8 cellular contexts compared by ENCODE assay signal in genomic region chr11:45803981-45804805, GRCh38. TPM values are rescaled to one million over a fixed set of nuclear protein-coding genes. Genes with fewer than 3 reads are reported as not detected.
A peak's percentile ranks its signal among the peaks of the same experiment; 100 is the strongest.
DNase-seq lines count a peak whose midpoint lies in the region; ATAC-seq lines count a peak whose summit lies in the region.

No MANE protein-coding gene starts in this region.

- peaks cover 21% of the 10 kb centered on the region for H3K4me1 ChIP-seq in mesenchymal stem cell (ENCODE audit: control insufficient read depth, insufficient read depth, low read depth, low read length)

- H2BK15ac ChIP-seq in mesenchymal stem cell (ENCODE audit: low read depth, poor library complexity, severe bottlenecking), result peak overlapping the region; percentile 54

- H3K9me3 Mint-ChIP-seq in effector memory CD8-positive, alpha-beta T cell, result no peaks in the 10 kb centered on the region

- no peaks in the 10 kb centered on the region for H3K9me3 ChIP-seq in mesenchymal stem cell (ENCODE audit: control insufficient read depth, low read length)

- H3K4ac ChIP-seq in mesenchymal stem cell (ENCODE audit: low read depth in 1 of 2, low read length in 2 of 2), result peak overlapping the region; percentile 29 to 94

- peak overlapping the region; percentile 91 to 97 for H3K4me3 Mint-ChIP-seq in effector memory CD8-positive, alpha-beta T cell

- H3K9ac ChIP-seq in mesenchymal stem cell (ENCODE audit: low read length), result peak overlapping the region; percentile 97

- peak overlapping the region; percentile 93 for H3K4me2 ChIP-seq in mesenchymal stem cell (ENCODE audit: low read length, poor library complexity, severe bottlenecking)

- peak overlapping the region in 1 of 2 experiments; percentile 94 for H3K23ac ChIP-seq in mesenchymal stem cell (ENCODE audit: low read length in 2 of 2)

- H2BK5ac ChIP-seq in mesenchymal stem cell (ENCODE audit: low read depth, low read length, poor library complexity, severe bottlenecking), result no peak overlapping the region

- H3K79me1 ChIP-seq in mesenchymal stem cell (replicated peaks; ENCODE audit: low read length, poor library complexity, severe bottlenecking), result peaks cover 10% of the 10 kb centered on the region

- peak overlapping the region; percentile 69 to 97 for H3K4me3 ChIP-seq in mesenchymal stem cell (ENCODE audit: insufficient read depth in 1 of 2, low read depth in 1 of 2, low read length in 2 of 2)

- DNase-seq in G401 (ENCODE audit: low spot score), result peak; percentile 32
- DNase-seq in NCI-H345 treated with DMSO at 0.1 percent for 48 hours (lab: John Stamatoyannopoulos, UW; ENCODE audit: unreplicated experiment), result peak; percentile 72
- DNase-seq in activated CD8-positive, alpha-beta memory T cell treated with anti-CD3 and anti-CD28 coated beads for 4 hours (ENCODE audit: low read depth in 2 of 2), result peak; percentile 30 to 31
- DNase-seq in effector memory CD8-positive, alpha-beta T cell, result peak; percentile 30 to 46 (median 44)
- DNase-seq in mesenchymal stem cell, result peak; percentile 81
- DNase-seq in stimulated activated CD4-positive, alpha-beta T cell treated with anti-CD3 and anti-CD28 coated beads, TNF-alpha, amount 100 ng/mL, for 48 hours (ENCODE audit: low read depth in 3 of 3), result peak; percentile 32 to 55 (median 44)

- peak; percentile 24 for ATAC-seq in HG02678 (IDR thresholded peaks at IDR 0.05; ENCODE audit: unreplicated experiment)
- peak; percentile 41 for ATAC-seq in effector memory CD8-positive, alpha-beta T cell (replicated peaks)
- ATAC-seq in HG03196 (IDR thresholded peaks at IDR 0.05; ENCODE audit: unreplicated experiment), result no peak

- no peak overlapping the region for H2AK5ac ChIP-seq in mesenchymal stem cell (ENCODE audit: low read length, severe bottlenecking)

- peaks cover 11% of the 10 kb centered on the region for H3K36me3 Mint-ChIP-seq in effector memory CD8-positive, alpha-beta T cell (ENCODE audit: insufficient read depth)

- peak overlapping the region; percentile 75 for H2AFZ ChIP-seq in mesenchymal stem cell (ENCODE audit: low read depth, low read length)

- H3K27me3 Mint-ChIP-seq in effector memory CD8-positive, alpha-beta T cell, result no peaks in the 10 kb centered on the region

- peak overlapping the region; percentile 65 to 96 for H3K18ac ChIP-seq in mesenchymal stem cell (ENCODE audit: low read depth in 1 of 2, low read length in 2 of 2)

- peak overlapping the region; percentile 85 for H4K91ac ChIP-seq in mesenchymal stem cell (ENCODE audit: low read length)

- in situ Hi-C loops in G401 (cut with HindIII; ENCODE audit: low sequenced_read_pairs), result no loop called here

- H3K4me1 Mint-ChIP-seq in effector memory CD8-positive, alpha-beta T cell (ENCODE audit: low read depth in 2 of 2), result peaks cover 32 to 36% of the 10 kb centered on the region in 2 donors

- peak overlapping the region; percentile 34 for H3K27ac ChIP-seq in mesenchymal stem cell (ENCODE audit: low read length, poor library complexity, severe bottlenecking)

- under 1% methylated on average over 70 of the region's 74 CpGs for WGBS in mesenchymal stem cell

- peak overlapping the region; percentile 96 for H4K8ac ChIP-seq in mesenchymal stem cell (ENCODE audit: low read length)

- no peaks in the 10 kb centered on the region for H3K27me3 ChIP-seq in mesenchymal stem cell (ENCODE audit: control insufficient read depth in 1 of 2, insufficient read depth in 1 of 2, low read length in 2 of 2)

- H3K14ac ChIP-seq in mesenchymal stem cell (ENCODE audit: low read length in 2 of 2), result peak overlapping the region in 1 of 2 experiments; percentile 89

- H2BK12ac ChIP-seq in mesenchymal stem cell (ENCODE audit: low read length in 2 of 2), result peak overlapping the region in 1 of 2 experiments; percentile 29

- peak overlapping the region; percentile 91 for H3K27ac Mint-ChIP-seq in effector memory CD8-positive, alpha-beta T cell

- H3K36me3 ChIP-seq in mesenchymal stem cell (ENCODE audit: control insufficient read depth in 1 of 2, insufficient read depth in 2 of 2, low read depth in 1 of 2, low read length in 2 of 2), result peaks cover 5 to 17% of the 10 kb centered on the region in 2 experiments

- peak overlapping the region; percentile 88 for H2BK120ac ChIP-seq in mesenchymal stem cell (ENCODE audit: low read depth, low read length)

RNA-seq across cellular contexts. Expression of gene SLC35C1, which starts 0.8 kb away (rescaled TPM):
- total RNA-seq in G401 (2014; rRNA removed; shearing (Covaris generic)), result 2.3 and 3.3 TPM in 2 replicates
- 22.9 TPM for polyA plus RNA-seq in mesenchymal stem cell (2013, experiment 1 of 2)
- 23.8 TPM for polyA plus RNA-seq in mesenchymal stem cell (2013, experiment 2 of 2)

RNA-seq across cellular contexts. Expression of gene CRY2, which starts 43.1 kb away (rescaled TPM):
- 12.6 and 13.1 TPM in 2 replicates for total RNA-seq in G401 (2014; rRNA removed; shearing (Covaris generic))
- polyA plus RNA-seq in mesenchymal stem cell (2013, experiment 1 of 2), result 6.2 TPM
- polyA plus RNA-seq in mesenchymal stem cell (2013, experiment 2 of 2), result 5.3 TPM

Comparison
In these comparisons a context has a peak if more than half of its experiments do, and no peak if none do; other contexts are left out.
1. DNase-seq: peak in every context shown above with its lines; median percentile 81 in mesenchymal stem cell; 72 in NCI-H345 treated with DMSO at 0.1 percent for 48 hours; 44 in effector memory CD8-positive, alpha-beta T cell; 44 in stimulated activated CD4-positive, alpha-beta T cell treated with anti-CD3 and anti-CD28 coated beads, TNF-alpha, amount 100 ng/mL, for 48 hours; 32 in G401; 30 in activated CD8-positive, alpha-beta memory T cell treated with anti-CD3 and anti-CD28 coated beads for 4 hours.